Comparison of ENCODE assay signal across 26 cellular contexts in the genomic region with DNA sequence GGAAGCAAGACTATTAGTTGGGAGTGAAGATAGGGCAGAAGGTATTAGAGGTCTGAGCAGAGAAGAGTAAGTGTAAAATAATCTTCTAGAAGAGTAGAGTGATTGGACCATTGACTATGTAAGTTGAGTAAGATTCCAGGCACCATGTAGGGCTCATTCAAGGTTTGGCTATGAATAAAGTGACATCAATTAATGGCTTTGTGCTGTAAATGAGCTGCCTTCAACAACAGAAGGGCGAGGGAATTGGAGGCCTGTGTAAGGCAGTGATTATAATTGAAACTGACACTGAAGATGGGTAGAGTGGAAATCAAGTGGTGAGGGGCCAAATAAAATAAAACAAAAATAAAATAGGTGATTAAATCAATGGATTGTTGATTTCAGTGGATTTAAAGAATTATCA. TPM values are rescaled to one million over a fixed set of nuclear protein-coding genes. Genes with fewer than 3 reads are reported as not detected.
"Had no signal": no experiment of that assay in that cellular context is flagged by ENCODE, and none has a peak within 500 bp of the region (broad histone marks: within the 10 kb centered on the region; RNA-seq: fewer than 3 reads in every experiment).

No MANE protein-coding gene starts in this region.

- H3K27ac ChIP-seq: coronary artery, heart left ventricle, left ventricle myocardium inferior, lower lobe of right lung, spleen, stomach, thoracic aorta, transverse colon had no signal

- H3K9me3 ChIP-seq: heart left ventricle, left ventricle myocardium inferior, lower lobe of right lung, spleen, stomach, thoracic aorta, transverse colon had no signal

- H3K36me3 Mint-ChIP-seq: memory B cell; mesothelial cell of epicardium; natural killer cell; stimulated activated naive B cell treated with anti-CD40 and anti-IgM and Interleukin-4, amounts not matched to agents 10 μg/mL and 1 μg/mL and 100 μg/mL, for 72 hours had no signal

- H3K4me1 ChIP-seq: heart left ventricle, left ventricle myocardium inferior, lower lobe of right lung, spleen, stomach, transverse colon had no signal

- H3K36me3 ChIP-seq: heart left ventricle, left ventricle myocardium inferior, lower lobe of right lung, spleen, stomach, thoracic aorta, transverse colon had no signal

- H3K4me1 Mint-ChIP-seq: memory B cell; natural killer cell; neural crest cell; stimulated activated naive B cell treated with anti-CD40 and anti-IgM and Interleukin-4, amounts not matched to agents 10 μg/mL and 1 μg/mL and 100 μg/mL, for 72 hours had no signal

- H3K27me3 ChIP-seq: heart left ventricle, spleen, stomach, transverse colon had no signal

- DNase-seq: effector CD4-positive, alpha-beta T cell; heart left ventricle; hippocampal formation; kidney; left cardiac atrium; left ventricle myocardium inferior; lower lobe of right lung; natural killer cell; posterior cingulate gyrus; spleen; stimulated activated CD4-positive, alpha-beta T cell treated with anti-CD3 and anti-CD28 coated beads, Interleukin-15, amount 100 ng/mL, for 24 hours; stimulated activated CD4-positive, alpha-beta T cell treated with anti-CD3 and anti-CD28 coated beads, Interleukin-1b, Interleukin-23, amount 100 ng/mL, for 48 hours; stimulated activated CD4-positive, alpha-beta T cell treated with anti-CD3 and anti-CD28 coated beads, Interleukin-4, amount 100 ng/mL, for 4 hours; stimulated activated naive B cell treated with anti-CD40 and anti-IgM and Interleukin-4, amounts not matched to agents 10 μg/mL and 1 μg/mL and 100 μg/mL, for 72 hours; stomach; substantia nigra; transverse colon had no signal

- ATAC-seq: heart left ventricle; lower lobe of right lung; natural killer cell; sciatic nerve; stimulated activated naive B cell treated with anti-CD40 and anti-IgM and Interleukin-4, amounts not matched to agents 10 μg/mL and 1 μg/mL and 100 μg/mL, for 72 hours had no signal

- H3K27ac Mint-ChIP-seq: memory B cell; mesothelial cell of epicardium; natural killer cell; stimulated activated naive B cell treated with anti-CD40 and anti-IgM and Interleukin-4, amounts not matched to agents 10 μg/mL and 1 μg/mL and 100 μg/mL, for 72 hours had no signal

- H3K4me3 ChIP-seq: coronary artery, heart left ventricle, left ventricle myocardium inferior, lower lobe of right lung, spleen, stomach, thoracic aorta, transverse colon had no signal

- H3K9me3 Mint-ChIP-seq: memory B cell; mesothelial cell of epicardium; neural crest cell; stimulated activated naive B cell treated with anti-CD40 and anti-IgM and Interleukin-4, amounts not matched to agents 10 μg/mL and 1 μg/mL and 100 μg/mL, for 72 hours had no signal

- H3K27me3 Mint-ChIP-seq: memory B cell; stimulated activated naive B cell treated with anti-CD40 and anti-IgM and Interleukin-4, amounts not matched to agents 10 μg/mL and 1 μg/mL and 100 μg/mL, for 72 hours had no signal

- H3K4me3 Mint-ChIP-seq: memory B cell; mesothelial cell of epicardium; natural killer cell; neural crest cell; stimulated activated naive B cell treated with anti-CD40 and anti-IgM and Interleukin-4, amounts not matched to agents 10 μg/mL and 1 μg/mL and 100 μg/mL, for 72 hours had no signal

RNA-seq across cellular contexts. Expression of gene PTPRQ, which starts 26.4 kb away (rescaled TPM):
- total RNA-seq: dermis microvascular lymphatic vessel endothelial cell, glomerular endothelial cell, natural killer cell, neural crest cell, pulmonary artery endothelial cell had no signal
